31 cellular contexts compared by ENCODE assay signal in the genomic region with DNA sequence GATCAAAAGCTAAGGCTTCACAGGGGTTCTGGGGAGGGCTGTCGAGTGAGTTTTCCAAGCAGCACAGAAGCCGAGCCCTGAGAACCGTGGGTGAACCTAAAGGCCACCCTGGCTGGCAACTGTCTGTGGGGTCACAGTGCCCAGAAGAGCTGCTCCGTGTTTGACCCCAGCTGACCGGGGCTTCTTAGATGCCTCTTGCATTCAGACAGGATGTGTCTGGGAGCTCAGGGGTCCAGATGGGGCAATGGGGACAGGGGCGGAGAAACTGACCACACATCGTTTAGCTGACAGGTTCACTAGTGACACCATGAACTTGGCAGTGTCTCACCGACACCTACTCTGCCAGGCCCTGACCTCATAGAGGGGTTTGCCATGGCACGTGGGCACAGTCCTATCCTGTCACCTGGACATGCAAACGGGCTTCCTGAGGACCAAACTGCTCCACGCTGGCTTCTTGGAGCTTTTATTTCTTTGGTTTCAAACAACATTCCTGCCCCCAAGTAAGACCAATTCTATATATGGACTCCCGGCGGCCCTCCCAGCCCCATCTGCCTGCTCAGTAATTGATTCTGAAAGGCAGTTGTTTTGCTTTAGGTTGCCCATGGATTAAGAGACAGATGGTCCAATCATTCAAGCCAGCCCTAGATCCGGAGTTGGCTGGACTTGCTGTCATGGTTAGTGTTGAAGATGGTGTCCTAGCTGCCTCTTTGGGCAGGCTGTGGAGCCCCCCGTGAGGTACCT.
"Had no signal": no experiment of that assay in that cellular context is flagged by ENCODE, and none has a peak within 500 bp of the region (broad histone marks: within the 10 kb centered on the region; RNA-seq: fewer than 3 reads in every experiment).

No MANE protein-coding gene starts in this region.

- H3K4me3 ChIP-seq: cardiac muscle cell, gastrocnemius medialis, hepatocyte, left ventricle myocardium inferior, lung, pancreas, thoracic aorta, vagina had no signal

- H3K36me3 ChIP-seq: cardiac muscle cell, gastrocnemius medialis, left ventricle myocardium inferior, pancreas, thoracic aorta, vagina had no signal

- H2AFZ ChIP-seq: hepatocyte had no signal

- H3K79me2 ChIP-seq: hepatocyte had no signal

- H3K36me3 Mint-ChIP-seq: activated naive CD8-positive, alpha-beta T cell; naive B cell had no signal

- H3K27me3 Mint-ChIP-seq: activated CD4-positive, alpha-beta T cell treated with anti-CD3 and anti-CD28 coated beads for 36 hours; activated naive CD8-positive, alpha-beta T cell had no signal

- H3K4me2 ChIP-seq: hepatocyte had no signal

- H3K4me3 Mint-ChIP-seq: activated CD4-positive, alpha-beta T cell treated with anti-CD3 and anti-CD28 coated beads for 36 hours; activated naive CD8-positive, alpha-beta T cell; activated T-cell treated with anti-CD3 and anti-CD28 coated beads, Interleukin-2, amount 50 U/mL, for 72 hours; effector memory CD8-positive, alpha-beta T cell; naive B cell; T-helper 2 cell treated with Interferon-gamma antibody and Interleukin-4, amounts not matched to agents 5 μg/mL and 100 μg/mL, for 36 hours had no signal

- H3K27ac ChIP-seq: cardiac muscle cell, hepatocyte, left ventricle myocardium inferior, pancreas, thoracic aorta, vagina had no signal

- H3K9me3 Mint-ChIP-seq: activated T-cell treated with anti-CD3 and anti-CD28 coated beads, Interleukin-2, amount 50 U/mL, for 72 hours; effector memory CD8-positive, alpha-beta T cell; T-helper 2 cell treated with Interferon-gamma antibody and Interleukin-4, amounts not matched to agents 5 μg/mL and 100 μg/mL, for 36 hours had no signal

- H3K4me1 Mint-ChIP-seq: activated CD4-positive, alpha-beta T cell treated with anti-CD3 and anti-CD28 coated beads for 36 hours had no signal

- H3K9me3 ChIP-seq: gastrocnemius medialis, left ventricle myocardium inferior, pancreas, thoracic aorta, vagina had no signal

- DNase-seq: activated CD4-positive, alpha-beta T cell treated with anti-CD3 and anti-CD28 coated beads for 36 hours; activated CD4-positive, alpha-beta T cell treated with anti-CD3 and anti-CD28 coated beads, Interleukin-2, amount 50 U/mL, for 4 hours; activated CD4-positive, CD25-positive, alpha-beta regulatory T cell; activated naive CD4-positive, alpha-beta T cell treated with Interleukin-2 at 50 U/mL for 16 hours; activated T-cell treated with anti-CD3 and anti-CD28 coated beads for 4 hours; activated T-cell treated with anti-CD3 and anti-CD28 coated beads, Interleukin-2, amount 50 U/mL, for 72 hours; anterior cingulate cortex; cortex of kidney; effector memory CD8-positive, alpha-beta T cell; erythroblast; glutamatergic neuron; islet precursor cell; left ventricle myocardium inferior; mesendoderm; naive B cell; nucleus accumbens; pancreas; right cardiac atrium; stimulated activated CD4-positive, alpha-beta T cell treated with anti-CD3 and anti-CD28 coated beads, Interleukin-12 subunit alpha, Interleukin-12 subunit beta, amount 100 ng/mL, for 4 hours; stimulated activated CD4-positive, alpha-beta T cell treated with anti-CD3 and anti-CD28 coated beads, Interleukin-4, amount 100 ng/mL, for 1 hour; stimulated activated naive CD8-positive, alpha-beta T cell treated with anti-CD3 and anti-CD28 coated beads, Interleukin-15, Interleukin-2, amounts not matched to agents 100 U/mL and 50 U/mL, for 24 hours; T-helper 1 cell; trophoblast cell had no signal

- H3K27ac Mint-ChIP-seq: activated CD4-positive, alpha-beta T cell treated with anti-CD3 and anti-CD28 coated beads for 36 hours; activated naive CD8-positive, alpha-beta T cell; activated T-cell treated with anti-CD3 and anti-CD28 coated beads, Interleukin-2, amount 50 U/mL, for 72 hours; effector memory CD8-positive, alpha-beta T cell; naive B cell; T-helper 2 cell treated with Interferon-gamma antibody and Interleukin-4, amounts not matched to agents 5 μg/mL and 100 μg/mL, for 36 hours had no signal

- H3K4me1 ChIP-seq: pancreas, vagina had no signal

- H3K27me3 ChIP-seq: gastrocnemius medialis, hepatocyte, pancreas, vagina had no signal

- ATAC-seq: activated CD4-positive, alpha-beta T cell treated with anti-CD3 and anti-CD28 coated beads for 36 hours; activated T-cell treated with anti-CD3 and anti-CD28 coated beads, Interleukin-2, amount 50 U/mL, for 72 hours; effector memory CD8-positive, alpha-beta T cell; pancreas; stimulated activated naive CD8-positive, alpha-beta T cell treated with anti-CD3 and anti-CD28 coated beads, Interleukin-15, Interleukin-2, amounts not matched to agents 100 U/mL and 50 U/mL, for 24 hours had no signal
